22 cellular contexts compared by ENCODE assay signal in genomic region chr5:124399426-124399961, GRCh38.
"Had no signal": no experiment of that assay in that cellular context is flagged by ENCODE, and none has a peak within 500 bp of the region (broad histone marks: within the 10 kb centered on the region; RNA-seq: fewer than 3 reads in every experiment).

No MANE protein-coding gene starts in this region.

- H3K4me1 ChIP-seq: foreskin keratinocyte, testis, uterus had no signal

- H3K36me3 ChIP-seq: cardiac muscle cell, esophagus squamous epithelium, left lung, spleen, uterus had no signal

- DNase-seq: activated B cell treated with CpG ODN at 0.5 μM for 24 hours; activated CD4-positive, alpha-beta T cell treated with anti-CD3 and anti-CD28 coated beads for 36 hours; activated CD4-positive, alpha-beta T cell treated with anti-CD3 and anti-CD28 coated beads, Interleukin-2, amount 50 U/mL, for 4 hours; activated CD8-positive, alpha-beta memory T cell treated with anti-CD3 and anti-CD28 coated beads for 24 hours; activated CD8-positive, alpha-beta memory T cell treated with anti-CD3 and anti-CD28 coated beads, Interleukin-2, amount 50 U/mL, for 4 hours; activated naive CD4-positive, alpha-beta T cell; activated T-cell treated with anti-CD3 and anti-CD28 coated beads, Interleukin-2, amount 50 U/mL, for 24 hours; dorsolateral prefrontal cortex; effector memory CD8-positive, alpha-beta T cell; esophagus squamous epithelium; foreskin keratinocyte; immature natural killer cell; left lung; natural killer cell; spleen; stimulated activated CD4-positive, alpha-beta T cell treated with anti-CD3 and anti-CD28 coated beads, Interleukin-4, amount 100 ng/mL, for 1 hour; stimulated activated naive CD4-positive, alpha-beta T cell; T1000; testis; trophoblast cell; uterus had no signal

- H3K27ac ChIP-seq: cardiac muscle cell, esophagus squamous epithelium, foreskin keratinocyte, left lung, spleen, testis, uterus had no signal

- H3K9me3 ChIP-seq: esophagus squamous epithelium, left lung, spleen, testis, uterus had no signal

- ATAC-seq: activated CD4-positive, alpha-beta T cell treated with anti-CD3 and anti-CD28 coated beads for 36 hours; effector memory CD8-positive, alpha-beta T cell; foreskin keratinocyte; left lung; natural killer cell had no signal

- H3K4me3 ChIP-seq: cardiac muscle cell, dorsolateral prefrontal cortex, esophagus squamous epithelium, left lung, spleen, testis, uterus had no signal

- H3K27me3 ChIP-seq: cardiac muscle cell, dorsolateral prefrontal cortex, esophagus squamous epithelium, foreskin keratinocyte, left lung, spleen, testis, uterus had no signal
